10 cellular contexts compared by ENCODE assay signal in the genomic region with DNA sequence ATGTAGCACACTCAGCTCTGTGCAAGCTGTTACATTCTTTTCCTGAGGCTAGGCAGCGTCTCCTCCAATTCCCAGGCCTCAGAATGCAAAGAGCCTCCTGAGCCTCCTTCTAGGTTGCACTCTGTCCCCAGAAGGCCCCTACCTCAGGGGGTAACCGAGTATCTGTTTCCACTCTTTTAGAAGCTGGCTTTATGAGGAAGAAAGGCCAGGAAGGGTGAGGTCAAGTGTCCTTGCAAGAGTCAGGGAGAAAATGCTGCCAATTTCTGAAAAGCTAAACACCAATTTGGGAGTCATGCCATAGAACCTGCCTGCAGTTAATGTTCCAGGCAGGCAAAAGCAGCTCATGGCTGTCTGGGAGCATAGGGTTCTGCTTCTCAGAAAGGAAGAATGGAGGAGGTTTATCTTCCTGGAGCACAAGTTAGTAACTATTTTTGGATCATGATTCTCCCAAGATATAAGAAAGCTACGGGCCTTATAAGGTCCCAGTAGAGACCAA.
DNase-seq lines count a peak whose midpoint lies in the region; ATAC-seq and TF ChIP-seq lines count a peak whose summit lies in the region.
"Had no signal": no experiment of that assay in that cellular context is flagged by ENCODE, and none has a peak within 500 bp of the region (broad histone marks: within the 10 kb centered on the region; RNA-seq: fewer than 3 reads in every experiment).

No MANE protein-coding gene starts in this region.

- H2BK15ac ChIP-seq in mesendoderm (replicated peaks; ENCODE audit: low read depth) = no peak overlapping the region

- no peak overlapping the region for H3K4ac ChIP-seq in mesendoderm (ENCODE audit: low read depth, low read length)

- no peak overlapping the region for H4K5ac ChIP-seq in mesendoderm (ENCODE audit: low read length)

- H2BK5ac ChIP-seq in mesendoderm (ENCODE audit: low read length) = no peak overlapping the region

- no peak for TF ChIP-seq POLR2A in thyroid gland (IDR thresholded peaks at IDR 0.05)

- no peak overlapping the region for H3K4me2 ChIP-seq in mesendoderm (ENCODE audit: low read length)

- no peak overlapping the region for H3K23ac ChIP-seq in mesendoderm (ENCODE audit: low read length)

- H3K4me3 ChIP-seq in NT2/D1 (ENCODE audit: insufficient read length, low read depth) (no peak overlapping the region), dorsolateral prefrontal cortex (no peak overlapping the region), mesendoderm (ENCODE audit: low read length) (no peak overlapping the region), thyroid gland (replicated peaks in 1 of 3) (no peak overlapping the region)

- H3K9ac ChIP-seq in NT2/D1 (ENCODE audit: insufficient read length, low read depth) (no peak overlapping the region), mesendoderm (ENCODE audit: low read length) (no peak overlapping the region)

- no peak overlapping the region for H4K8ac ChIP-seq in mesendoderm (ENCODE audit: low read depth, low read length)

- no peak overlapping the region for H2BK120ac ChIP-seq in mesendoderm (ENCODE audit: low read depth, low read length)

- no peaks in the 10 kb centered on the region for H3K79me1 ChIP-seq in mesendoderm (ENCODE audit: low read length)

- H3K79me2 ChIP-seq in mesendoderm (ENCODE audit: control insufficient read depth, insufficient read depth, low read length) = no peaks in the 10 kb centered on the region

- no peak overlapping the region for H2AK5ac ChIP-seq in mesendoderm (ENCODE audit: low read length)

- TF ChIP-seq CTCF in dorsolateral prefrontal cortex (IDR thresholded peaks at IDR 0.05 in 54 of 56, conservative IDR thresholded peaks at IDR 0.05 in 2 of 56; ENCODE audit: low read depth in 1 of 56, partially characterized antibody in 56 of 56) = no peak
- no peak for TF ChIP-seq CTCF in thyroid gland (IDR thresholded peaks at IDR 0.05)

- intact Hi-C loops in dorsolateral prefrontal cortex (cut with DNase I) = no loop called here
- intact Hi-C loops in thyroid gland (cut with DNase I) = no loop called here

- no peaks in the 10 kb centered on the region for H3K9me3 ChIP-seq in NT2/D1 (ENCODE audit: insufficient read depth, low read length)
- no peaks in the 10 kb centered on the region for H3K9me3 ChIP-seq in thyroid gland

- DNase-seq in NT2/D1 (ENCODE audit: low read depth, low spot score) (peak; percentile 16), dorsolateral prefrontal cortex (peak in 1 of 10 donors; percentile 18), mesendoderm (peak; percentile 56), thyroid gland (peak; percentile 46 to 47), GM19238 (ENCODE audit: insufficient read length, low spot score) (no peak), D341Med (ENCODE audit: low spot score) (no peak)
- DNase-seq: CD8-positive, alpha-beta memory T cell; mesenchymal stem cell; PC-3 had no signal

- H3K4me1 ChIP-seq in NT2/D1 (ENCODE audit: insufficient read depth, insufficient read length) (peaks cover 6% of the 10 kb centered on the region), mesendoderm (ENCODE audit: control insufficient read depth, low read depth, low read length) (peaks cover 1% of the 10 kb centered on the region), thyroid gland (peaks cover 16 to 21% of the 10 kb centered on the region in 2 donors)

- no peaks in the 10 kb centered on the region for H3K36me3 ChIP-seq in NT2/D1 (ENCODE audit: insufficient read depth, insufficient read length, low read length)
- no peaks in the 10 kb centered on the region for H3K36me3 ChIP-seq in mesendoderm (ENCODE audit: control insufficient read depth, insufficient read depth, low read length)
- H3K36me3 ChIP-seq in thyroid gland = no peaks in the 10 kb centered on the region

- peak overlapping the region; percentile 17 for H3K56ac ChIP-seq in mesendoderm (ENCODE audit: low read length)

- no peaks in the 10 kb centered on the region for H3K27me3 ChIP-seq in NT2/D1 (ENCODE audit: insufficient read depth, insufficient read length)
- no peaks in the 10 kb centered on the region for H3K27me3 ChIP-seq in dorsolateral prefrontal cortex
- no peaks in the 10 kb centered on the region for H3K27me3 ChIP-seq in mesendoderm (ENCODE audit: insufficient read depth, low read length, poor library complexity)
- H3K27me3 ChIP-seq in thyroid gland = no peaks in the 10 kb centered on the region

- ATAC-seq in HG02981 (IDR thresholded peaks at IDR 0.05; ENCODE audit: unreplicated experiment) = no peak
- ATAC-seq: PC-3 had no signal

- H3K27ac ChIP-seq in dorsolateral prefrontal cortex (peak overlapping the region in 48 of 59 donors; percentile 4 to 81 (median 52)), mesendoderm (ENCODE audit: low read depth, low read length) (no peak overlapping the region), thyroid gland (peak overlapping the region; percentile 17 to 54 (median 39))

- H3K18ac ChIP-seq in mesendoderm (ENCODE audit: low read length) = no peak overlapping the region

- WGBS in mesendoderm (ENCODE audit: extremely low coverage, insufficient coverage, low lambda C conversion rate) = no CpG with 5 or more reads among the region's 3 CpGs
- 31 to 38% methylated on average over 3 of the region's 3 CpGs for WGBS in thyroid gland, 2 donors

Comparison
In these comparisons a context has a peak if more than half of its experiments do, and no peak if none do; other contexts are left out.
1. DNase-seq: peak in NT2/D1 (single experiment), mesendoderm (single experiment) and thyroid gland (2 of 2); none in GM19238 (single experiment) and D341Med (single experiment).